In genomic region chr1:176602388-176603004, GRCh38 we compare ENCODE assay signal across 28 cellular contexts.
A peak's percentile ranks its signal among the peaks of the same experiment; 100 is the strongest.
DNase-seq lines count a peak whose midpoint lies in the region; ATAC-seq and TF ChIP-seq lines count a peak whose summit lies in the region.
"Had no signal": no experiment of that assay in that cellular context is flagged by ENCODE, and none has a peak within 500 bp of the region (broad histone marks: within the 10 kb centered on the region; RNA-seq: fewer than 3 reads in every experiment).

No MANE protein-coding gene starts in this region.

- peak; percentile 66 for ATAC-seq in left lobe of liver
- no peak for ATAC-seq in lower lobe of right lung
- no peak for ATAC-seq in GM19328 (IDR thresholded peaks at IDR 0.05; ENCODE audit: unreplicated experiment)

- H3K27ac ChIP-seq in hepatocyte, result no peak overlapping the region
- peak overlapping the region; percentile 97 for H3K27ac ChIP-seq in trophoblast cell (ENCODE audit: low read depth, low read length)
- H3K27ac ChIP-seq in lower lobe of right lung, result no peak overlapping the region
- no peak overlapping the region for H3K27ac ChIP-seq in SJCRH30
- H3K27ac ChIP-seq: 22Rv1 had no signal

- intact Hi-C loops in lower lobe of right lung (cut with DNase I), result no loop called here

- peak overlapping the region; percentile 87 for H4K91ac ChIP-seq in trophoblast cell (ENCODE audit: low read depth, low read length)

- H3K14ac ChIP-seq in trophoblast cell (ENCODE audit: low read length), result peak overlapping the region; percentile 74

- H3K9me3 ChIP-seq in hepatocyte (ENCODE audit: low read depth) (no peaks in the 10 kb centered on the region), trophoblast cell (ENCODE audit: insufficient read depth, low read depth, low read length) (no peaks in the 10 kb centered on the region), lower lobe of right lung (no peaks in the 10 kb centered on the region), SJCRH30 (replicated peaks) (no peaks in the 10 kb centered on the region)
- H3K9me3 ChIP-seq: BE2C, HAP-1 had no signal

- H3K23ac ChIP-seq in trophoblast cell (ENCODE audit: low read length), result no peak overlapping the region

- H3K9me2 ChIP-seq in hepatocyte (replicated peaks; ENCODE audit: insufficient read depth), result no peaks in the 10 kb centered on the region

- no peak overlapping the region for H3K4ac ChIP-seq in trophoblast cell (ENCODE audit: low read depth, low read length)

- peaks cover 14% of the 10 kb centered on the region for H3K79me1 ChIP-seq in trophoblast cell (ENCODE audit: low read length)

- H3K79me2 ChIP-seq in hepatocyte (no peaks in the 10 kb centered on the region), trophoblast cell (ENCODE audit: control insufficient read depth, insufficient read depth, low read length, poor library complexity) (no peaks in the 10 kb centered on the region)

- H2BK5ac ChIP-seq in trophoblast cell (ENCODE audit: low read depth, low read length, poor library complexity), result peak overlapping the region; percentile 96

- no peaks in the 10 kb centered on the region for H3K27me3 ChIP-seq in hepatocyte
- no peaks in the 10 kb centered on the region for H3K27me3 ChIP-seq in trophoblast cell (ENCODE audit: insufficient read depth, low read length)
- no peaks in the 10 kb centered on the region for H3K27me3 ChIP-seq in lower lobe of right lung (ENCODE audit: low read depth)
- no peaks in the 10 kb centered on the region for H3K27me3 ChIP-seq in SJCRH30
- H3K27me3 ChIP-seq: BE2C had no signal

- H3K36me3 ChIP-seq in hepatocyte (replicated peaks; ENCODE audit: insufficient read depth, low read depth) (no peaks in the 10 kb centered on the region), trophoblast cell (ENCODE audit: control insufficient read depth in 1 of 2, insufficient read depth in 2 of 2, low read length in 2 of 2) (no peaks in the 10 kb centered on the region), lower lobe of right lung (no peaks in the 10 kb centered on the region), SJCRH30 (no peaks in the 10 kb centered on the region)
- H3K36me3 ChIP-seq: BE2C, HAP-1 had no signal

- H3K4me1 ChIP-seq in hepatocyte (ENCODE audit: insufficient read depth) (peaks cover 9% of the 10 kb centered on the region), trophoblast cell (ENCODE audit: control insufficient read depth in 1 of 2, insufficient read depth in 2 of 2, low read length in 2 of 2) (peaks cover 6 to 16% of the 10 kb centered on the region in 2 experiments), lower lobe of right lung (no peaks in the 10 kb centered on the region), SJCRH30 (no peaks in the 10 kb centered on the region)
- H3K4me1 ChIP-seq: BE2C, HAP-1 had no signal

- no peak overlapping the region for H4K12ac ChIP-seq in trophoblast cell (ENCODE audit: low read depth, low read length)

- peak overlapping the region; percentile 89 for H2BK12ac ChIP-seq in trophoblast cell (ENCODE audit: low read length)

- TF ChIP-seq CTCF in hepatocyte (IDR thresholded peaks at IDR 0.05; ENCODE audit: poor library complexity), result no peak
- TF ChIP-seq CTCF in lower lobe of right lung (IDR thresholded peaks at IDR 0.05), result no peak

- peak overlapping the region; percentile 4 for H3K4me2 ChIP-seq in hepatocyte
- peak overlapping the region; percentile 54 for H3K4me2 ChIP-seq in trophoblast cell (ENCODE audit: low read length)

- H2AFZ ChIP-seq in hepatocyte (no peak overlapping the region), trophoblast cell (ENCODE audit: insufficient read depth, low read length, poor library complexity) (no peak overlapping the region)

- no peaks in the 10 kb centered on the region for H4K20me1 ChIP-seq in hepatocyte (ENCODE audit: insufficient read depth, poor library complexity, severe bottlenecking)

- H2BK120ac ChIP-seq in trophoblast cell (ENCODE audit: insufficient read depth, low read length, poor library complexity), result peak overlapping the region; percentile 88

- no peak overlapping the region for H3K9ac ChIP-seq in trophoblast cell (ENCODE audit: low read length)

- WGBS in hepatocyte (ENCODE audit: low lambda C conversion rate, missing lambda C conversion rate), result 27% methylated on average over 5 of the region's 5 CpGs
- WGBS in trophoblast cell (ENCODE audit: extremely low coverage, insufficient coverage, insufficient read length), result no CpG with 5 or more reads among the region's 5 CpGs

- H2AK5ac ChIP-seq in trophoblast cell (ENCODE audit: low read length), result no peak overlapping the region

- no peak overlapping the region for H3K18ac ChIP-seq in trophoblast cell (ENCODE audit: low read length)

- peak overlapping the region; percentile 38 for H4K8ac ChIP-seq in trophoblast cell (ENCODE audit: low read depth, low read length)

- DNase-seq in NCI-H82 (lab: John Stamatoyannopoulos, UW), result peak; percentile 40
- no peak for DNase-seq in NCI-H82 treated with DMSO at 0.1 percent for 48 hours (lab: John Stamatoyannopoulos, UW; ENCODE audit: unreplicated experiment)
- peak; percentile 22 for DNase-seq in hepatocyte (ENCODE audit: low spot score)
- DNase-seq in left lobe of liver (ENCODE audit: low spot score), result no peak
- DNase-seq in trophoblast cell, result no peak
- DNase-seq in lower lobe of right lung, result no peak
- DNase-seq in SJCRH30, result no peak
- DNase-seq: ACHN; BE2C; Calu3; CD8-positive, alpha-beta memory T cell; DMS153; DND-41; GOT3; HFFc6; KBM-7; MV-4-11; NCI-H1105; NCI-H146; NCI-H1930; NCI-H2107; NCI-H446; NCI-H524 treated with DMSO at 0.1 percent for 48 hours; RPMI8226; SHP77 had no signal

- no peak overlapping the region for H3K4me3 ChIP-seq in hepatocyte
- H3K4me3 ChIP-seq in trophoblast cell (ENCODE audit: low read depth, low read length), result no peak overlapping the region
- H3K4me3 ChIP-seq in lower lobe of right lung, result no peak overlapping the region
- no peak overlapping the region for H3K4me3 ChIP-seq in SJCRH30
- H3K4me3 ChIP-seq: HAP-1 had no signal

Comparison
In these comparisons a context has a peak if more than half of its experiments do, and no peak if none do; other contexts are left out.
1. DNase-seq: peak in NCI-H82 (single experiment) and hepatocyte (single experiment); none in NCI-H82 treated with DMSO at 0.1 percent for 48 hours (single experiment), left lobe of liver (single experiment), trophoblast cell (0 of 2), lower lobe of right lung (single experiment) and SJCRH30 (0 of 2).